8 cellular contexts compared by ENCODE assay signal in the genomic region with DNA sequence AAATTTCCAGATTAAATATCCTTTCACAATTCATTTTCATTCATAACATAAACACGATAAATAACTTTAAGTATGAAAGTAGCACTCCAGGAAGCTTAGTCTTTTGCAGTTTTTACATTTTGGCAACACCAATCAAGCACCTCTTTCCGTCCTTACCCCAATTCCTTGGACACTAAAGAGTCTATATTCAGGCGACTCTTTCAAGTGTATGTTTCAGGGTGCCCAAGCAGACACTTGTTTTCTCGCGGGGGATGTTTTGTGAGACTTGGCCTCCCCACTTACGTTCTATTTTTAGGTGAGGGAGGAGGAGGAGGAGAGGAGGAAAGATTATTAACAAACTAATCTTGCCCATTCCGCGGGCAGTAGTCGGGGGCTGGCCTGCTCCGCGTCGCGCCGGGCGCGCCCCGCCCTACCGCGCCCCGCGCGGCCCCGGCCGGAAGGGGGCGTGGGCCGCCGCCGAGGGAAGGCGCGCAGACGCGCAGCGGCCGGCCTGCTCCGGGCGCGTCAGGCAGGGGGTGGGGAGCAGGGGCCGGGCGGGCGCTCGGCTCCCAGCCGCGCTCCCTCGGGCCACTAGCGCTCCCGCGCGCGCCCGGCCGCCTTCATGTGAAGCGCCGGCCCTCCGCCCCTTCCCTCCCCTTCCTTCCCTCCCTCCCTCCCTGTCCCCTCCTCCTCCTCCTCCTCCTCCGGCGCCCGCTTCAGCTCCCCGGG. TPM values are rescaled to one million over a fixed set of nuclear protein-coding genes. Genes with fewer than 3 reads are reported as not detected.
A peak's percentile ranks its signal among the peaks of the same experiment; 100 is the strongest.
DNase-seq lines count a peak whose midpoint lies in the region; ATAC-seq and TF ChIP-seq lines count a peak whose summit lies in the region.

ITPRID2 (plus strand) TSS at position 473 of the 708 bp plus-strand sequence. CDS start 337 bp downstream, outside the sequence.

- no peaks in the 10 kb centered on the region for H3K9me3 ChIP-seq in H9 (ENCODE audit: control insufficient read depth, low read depth, low read length)
- no peaks in the 10 kb centered on the region for H3K9me3 ChIP-seq in heart left ventricle
- H3K9me3 ChIP-seq in upper lobe of left lung: no peaks in the 10 kb centered on the region

- H3K27ac ChIP-seq in H9 (ENCODE audit: insufficient read length, low read depth, low read length) (no peak within 1 kb of the TSS), heart left ventricle (peak within 1 kb of the TSS; percentile 94 to 98 (median 98)), upper lobe of left lung (peak within 1 kb of the TSS; percentile 98 to 99 (median 99))

- peaks cover 14% of the 10 kb centered on the region for H3K27me3 Mint-ChIP-seq in H9 (ENCODE audit: low read depth)
- peaks cover 22% of the 10 kb centered on the region for H3K27me3 Mint-ChIP-seq in activated naive CD8-positive, alpha-beta T cell treated with anti-CD3 and anti-CD28 coated beads, Interleukin-2, amount 50 U/mL, for 24 hours

- H3K36me3 Mint-ChIP-seq in H9 (ENCODE audit: insufficient read depth in 1 of 3, low read depth in 3 of 3): 0 out of 7 replicates have a peak, but pooled peaks cover 0 to 2% (median 0%) of the 10 kb centered on the region in 3 experiments
- peaks cover 20% of the 10 kb centered on the region for H3K36me3 Mint-ChIP-seq in activated naive CD8-positive, alpha-beta T cell treated with anti-CD3 and anti-CD28 coated beads, Interleukin-2, amount 50 U/mL, for 24 hours (ENCODE audit: low read depth)

- no peaks in the 10 kb centered on the region for H3K23me2 ChIP-seq in H9 (ENCODE audit: insufficient read length, low read depth, low read length, poor library complexity, severe bottlenecking)

- H2BK20ac ChIP-seq in H9 (ENCODE audit: low read depth, low read length, poor library complexity, severe bottlenecking): no peak within 1 kb of the TSS

- H3K36me3 ChIP-seq in heart left ventricle (peaks cover 0 to 15% (median 0%) of the 10 kb centered on the region in 9 donors), upper lobe of left lung (no peaks in the 10 kb centered on the region)

- H3K4me3 ChIP-seq in heart left ventricle (peak within 1 kb of the TSS; percentile 71 to 94 (median 86)), upper lobe of left lung (peak within 1 kb of the TSS; percentile 74 to 91 (median 85))

- H3K27me3 ChIP-seq in H9 (ENCODE audit: insufficient read depth, low read length) (no peaks in the 10 kb centered on the region), heart left ventricle (no peaks in the 10 kb centered on the region), upper lobe of left lung (no peaks in the 10 kb centered on the region)

- intact Hi-C loops in heart left ventricle (cut with DNase I): loop anchor here in 4 of 10 donors (2.0 to 5.0 kb wide), 4 partner anchors 79 to 186 kb away; no protein-coding TSS in a partner anchor

- H3K23ac ChIP-seq in H9 (ENCODE audit: insufficient read length, low read depth, low read length): no peak within 1 kb of the TSS

- H3K14ac ChIP-seq in H9 (ENCODE audit: insufficient read depth, low read length): peak within 1 kb of the TSS; percentile 67; the same call in 1 of the 2 replicates

- H3K4me2 ChIP-seq in H9 (ENCODE audit: insufficient read depth, insufficient read length, low read length): peak within 1 kb of the TSS; percentile 86

- H2BK5ac ChIP-seq in H9 (ENCODE audit: insufficient read length, low read length): no peak within 1 kb of the TSS

- no peak for TF ChIP-seq EP300 in upper lobe of left lung (IDR thresholded peaks at IDR 0.05)

- peak; percentile 36 for DNase-seq in GM04503 (ENCODE audit: low read depth)
- DNase-seq in H9: peak; percentile 79
- DNase-seq in M059J (ENCODE audit: low read depth): peak; percentile 88
- DNase-seq in SW 1271 (lab: John Stamatoyannopoulos, UW): peak; percentile 50 to 80
- peak; percentile 74 for DNase-seq in activated naive CD8-positive, alpha-beta T cell treated with anti-CD3 and anti-CD28 coated beads, Interleukin-2, amount 50 U/mL, for 24 hours
- DNase-seq in heart left ventricle: peak; percentile 90 to 94 (median 92)
- peak; percentile 85 for DNase-seq in pons (ENCODE audit: low spot score)
- DNase-seq in upper lobe of left lung: peak; percentile 91 to 97

- peak within 1 kb of the TSS; percentile 28 for H3K9ac ChIP-seq in H9 (ENCODE audit: extremely low read depth, insufficient read length, low read length)

- no peak within 1 kb of the TSS for H2AK5ac ChIP-seq in H9 (ENCODE audit: insufficient read length, low read length)

- peak within 1 kb of the TSS; percentile 88 to 91 for H3K4me3 Mint-ChIP-seq in H9
- peak within 1 kb of the TSS; percentile 98 for H3K4me3 Mint-ChIP-seq in activated naive CD8-positive, alpha-beta T cell treated with anti-CD3 and anti-CD28 coated beads, Interleukin-2, amount 50 U/mL, for 24 hours

- H3K4me1 ChIP-seq in H9 (ENCODE audit: insufficient read depth, low read length): no peaks in the 10 kb centered on the region
- peaks cover 7 to 50% (median 36%) of the 10 kb centered on the region in 12 donors for H3K4me1 ChIP-seq in heart left ventricle
- peaks cover 29 to 39% (median 31%) of the 10 kb centered on the region in 4 donors for H3K4me1 ChIP-seq in upper lobe of left lung

- H3K79me1 ChIP-seq in H9 (ENCODE audit: insufficient read depth, low read depth, low read length, poor library complexity, severe bottlenecking): no peaks in the 10 kb centered on the region

- H3K4ac ChIP-seq in H9 (ENCODE audit: low read depth, low read length): no peak within 1 kb of the TSS

- H3K18ac ChIP-seq in H9 (ENCODE audit: insufficient read length, low read depth, low read length): peak within 1 kb of the TSS; percentile 10

- peak within 1 kb of the TSS in 1 of 3 experiments; percentile 93; a peak in 3 of 7 replicates for H3K27ac Mint-ChIP-seq in H9
- H3K27ac Mint-ChIP-seq in activated naive CD8-positive, alpha-beta T cell treated with anti-CD3 and anti-CD28 coated beads, Interleukin-2, amount 50 U/mL, for 24 hours: peak within 1 kb of the TSS; percentile 91

- H3K9me3 Mint-ChIP-seq in H9: no peaks in the 10 kb centered on the region; a peak in 1 of 5 replicates
- no peaks in the 10 kb centered on the region for H3K9me3 Mint-ChIP-seq in activated naive CD8-positive, alpha-beta T cell treated with anti-CD3 and anti-CD28 coated beads, Interleukin-2, amount 50 U/mL, for 24 hours

- H2AFZ ChIP-seq in H9 (ENCODE audit: low read length): peak within 1 kb of the TSS; percentile 48

- TF ChIP-seq CTCF in H9 (conservative IDR thresholded peaks at IDR 0.05): no peak; the same call in 2 of the 3 replicates
- peak in 8 of 12 donors; percentile 16 to 41 (median 22) for TF ChIP-seq CTCF in heart left ventricle (IDR thresholded peaks at IDR 0.05)
- TF ChIP-seq CTCF in upper lobe of left lung (IDR thresholded peaks at IDR 0.05): peak; percentile 32 to 69 (median 64)

- WGBS in H9 (ENCODE audit: extremely low coverage, insufficient read length, low lambda C conversion rate): 100% methylated on average over 1 of the region's 58 CpGs
- 1% methylated on average over 10 to 58 of the region's 58 CpGs for WGBS in heart left ventricle, 4 donors
- 0 to 1% methylated on average over 23 to 45 of the region's 58 CpGs for WGBS in upper lobe of left lung, 2 donors

- H4K20me1 ChIP-seq in H9 (ENCODE audit: control insufficient read depth, insufficient read depth, insufficient read length): no peaks in the 10 kb centered on the region

- peak in 1 of 2 donors; percentile 27 for TF ChIP-seq POLR2A in heart left ventricle (IDR thresholded peaks at IDR 0.05)
- TF ChIP-seq POLR2A in upper lobe of left lung (IDR thresholded peaks at IDR 0.05): peak in 2 of 4 donors; percentile 5 to 35

- H2BK15ac ChIP-seq in H9 (ENCODE audit: low read depth, low read length): no peak within 1 kb of the TSS

- H2BK120ac ChIP-seq in H9 (ENCODE audit: low read depth, low read length, poor library complexity, severe bottlenecking): no peak within 1 kb of the TSS

- H3K79me2 ChIP-seq in H9 (ENCODE audit: insufficient read depth, low read length): no peaks in the 10 kb centered on the region

- H3T11ph ChIP-seq in H9 (ENCODE audit: low read length): no peak within 1 kb of the TSS

- H3K4me1 Mint-ChIP-seq in H9: peaks cover 11 to 13% of the 10 kb centered on the region in 2 experiments
- peaks cover 30% of the 10 kb centered on the region for H3K4me1 Mint-ChIP-seq in activated naive CD8-positive, alpha-beta T cell treated with anti-CD3 and anti-CD28 coated beads, Interleukin-2, amount 50 U/mL, for 24 hours

- H4K5ac ChIP-seq in H9 (ENCODE audit: insufficient read length, low read depth, low read length): no peak within 1 kb of the TSS

- H4K91ac ChIP-seq in H9 (ENCODE audit: insufficient read length, low read depth, low read length): no peak within 1 kb of the TSS

- H4K8ac ChIP-seq in H9 (replicated peaks; ENCODE audit: insufficient read length, low read depth, low read length): no peak within 1 kb of the TSS

- ATAC-seq in activated naive CD8-positive, alpha-beta T cell treated with anti-CD3 and anti-CD28 coated beads, Interleukin-2, amount 50 U/mL, for 24 hours: peak; percentile 97
- ATAC-seq in heart left ventricle: peak; percentile 85 to 98 (median 94)
- peak; percentile 97 to 98 for ATAC-seq in upper lobe of left lung (ENCODE audit: low FRiP score in 2 of 2)

- H3K56ac ChIP-seq in H9 (ENCODE audit: insufficient read length, low read depth, low read length): no peak within 1 kb of the TSS

- no peak within 1 kb of the TSS for H2BK12ac ChIP-seq in H9 (ENCODE audit: insufficient read length, low read depth, low read length)

RNA-seq across cellular contexts. Expression of gene ITPRID2, which starts in this region (rescaled TPM):
- total RNA-seq in H9 (2021) (9.0 and 12.0 TPM in 2 replicates), heart left ventricle (10 to 100 TPM; 37.8 to 85.9 (median 59.8) TPM), upper lobe of left lung (100 to 1,000 TPM; 125 to 770 (median 214) TPM)
- 149 and 237 TPM in 2 replicates for total RNA-seq in M059J (2014; rRNA removed; shearing (Covaris generic))
- 10 to 100 TPM; 41.5 to 45.6 TPM for polyA plus RNA-seq in heart left ventricle

Comparison
In these comparisons a context has a peak if more than half of its experiments do, and no peak if none do; other contexts are left out.
1. DNase-seq: peak in every context shown above with its lines; median percentile 94 in upper lobe of left lung; 92 in heart left ventricle; 88 in M059J; 85 in pons; 79 in H9; 74 in activated naive CD8-positive, alpha-beta T cell treated with anti-CD3 and anti-CD28 coated beads, Interleukin-2, amount 50 U/mL, for 24 hours; 65 in SW 1271; 36 in GM04503.